Comparison of ENCODE assay signal across 31 cellular contexts in genomic region chr2:225841314-225841713, GRCh38.
A peak's percentile ranks its signal among the peaks of the same experiment; 100 is the strongest.
DNase-seq lines count a peak whose midpoint lies in the region; ATAC-seq, FAIRE-seq and TF ChIP-seq lines count a peak whose summit lies in the region.
"Had no signal": no experiment of that assay in that cellular context is flagged by ENCODE, and none has a peak within 500 bp of the region (broad histone marks: within the 10 kb centered on the region; RNA-seq: fewer than 3 reads in every experiment).

No MANE protein-coding gene starts in this region.

- ATAC-seq in gastrocnemius medialis (peak; percentile 59 to 79), GM18511 (IDR thresholded peaks at IDR 0.05; ENCODE audit: unreplicated experiment) (no peak)
- ATAC-seq: activated T-cell treated with anti-CD3 and anti-CD28 coated beads, Interleukin-2, amount 50 U/mL, for 72 hours; esophagus mucosa; heart right ventricle; mucosa of descending colon had no signal

- no peaks in the 10 kb centered on the region for H3K27me3 Mint-ChIP-seq in astrocyte (ENCODE audit: low read depth, unreplicated experiment)
- H3K27me3 Mint-ChIP-seq: CD8-positive, alpha-beta memory T cell had no signal

- in situ Hi-C loops in gastrocnemius medialis (cut with MboI; ENCODE audit: low sequenced_read_pairs in 4 of 4): no loop called here

- peaks cover 3% of the 10 kb centered on the region for H3K4me1 ChIP-seq in astrocyte (ENCODE audit: insufficient read depth, low read length)
- H3K4me1 ChIP-seq in gastrocnemius medialis: no peaks in the 10 kb centered on the region
- H3K4me1 ChIP-seq: heart right ventricle, left ventricle myocardium inferior, neural progenitor cell, Peyer's patch, psoas muscle had no signal

- H3K4me3 ChIP-seq in astrocyte (ENCODE audit: insufficient read depth, low read depth, low read length) (no peak overlapping the region), gastrocnemius medialis (no peak overlapping the region)
- H3K4me3 ChIP-seq: heart right ventricle, left ventricle myocardium inferior, mucosa of descending colon, neural progenitor cell, Peyer's patch, psoas muscle, SJSA1, smooth muscle cell, thoracic aorta had no signal

- H3K9ac ChIP-seq in astrocyte (ENCODE audit: low read length): no peak overlapping the region
- H3K9ac ChIP-seq: neural progenitor cell had no signal

- H3K36me3 ChIP-seq in astrocyte (ENCODE audit: insufficient read depth, low read length): no peaks in the 10 kb centered on the region
- H3K36me3 ChIP-seq in gastrocnemius medialis: no peaks in the 10 kb centered on the region
- H3K36me3 ChIP-seq: heart right ventricle, left ventricle myocardium inferior, neural progenitor cell, Peyer's patch, SJSA1, thoracic aorta had no signal

- H3K27ac ChIP-seq in astrocyte (ENCODE audit: low read depth, low read length) (no peak overlapping the region), gastrocnemius medialis (no peak overlapping the region)
- H3K27ac ChIP-seq: heart right ventricle, left ventricle myocardium inferior, neural progenitor cell, Peyer's patch, psoas muscle, SJSA1, thoracic aorta had no signal

- DNase-seq in LHCN-M2 (ENCODE audit: low read depth) (peak; percentile 52), astrocyte (ENCODE audit: low read depth) (peak; percentile 20), fibroblast of the conjunctiva (ENCODE audit: low read depth) (peak; percentile 28), gastrocnemius medialis (no peak), NCI-H226 (no peak), H4 (ENCODE audit: low spot score) (no peak)
- DNase-seq: activated CD4-positive, alpha-beta T cell treated with anti-CD3 and anti-CD28 coated beads, Interleukin-2, amount 10 ng/mL, durations not matched to agents 24 days and 14 days; activated naive CD4-positive, alpha-beta T cell treated with anti-CD3 and anti-CD28 coated beads for 36 hours; activated T-cell treated with anti-CD3 and anti-CD28 coated beads, Interleukin-2, amount 50 U/mL, for 72 hours; aorta; CD8-positive, alpha-beta memory T cell; DMS79 treated with DMSO at 0.1 percent for 48 hours; effector CD8-positive, alpha-beta T cell; heart right ventricle; Karpas-422; left ventricle myocardium inferior; mucosa of descending colon; NCI-H1092 treated with DMSO at 0.1 percent for 48 hours; NCI-H1930; NK-92 treated with Interleukin-12 subunit alpha and Interleukin-12 subunit beta, amount 100 ng/mL, for 24 hours; Peyer's patch; stimulated activated CD4-positive, alpha-beta T cell treated with anti-CD3 and anti-CD28 coated beads, Interleukin-2, amount 100 ng/mL, for 48 hours; stimulated activated naive CD4-positive, alpha-beta T cell had no signal

- no peaks in the 10 kb centered on the region for H3K79me2 ChIP-seq in astrocyte (ENCODE audit: insufficient read depth, low read length)

- TF ChIP-seq POLR2A in gastrocnemius medialis (IDR thresholded peaks at IDR 0.05): no peak

- no peak for FAIRE-seq in astrocyte (lab: Jason Lieb, UNC)
- FAIRE-seq: GM12891 had no signal

- no peak overlapping the region for H3K4me3 Mint-ChIP-seq in astrocyte (ENCODE audit: unreplicated experiment)
- H3K4me3 Mint-ChIP-seq: activated CD4-positive, alpha-beta T cell treated with anti-CD3 and anti-CD28 coated beads, Interleukin-2, amount 10 ng/mL, durations not matched to agents 24 days and 14 days; activated naive CD4-positive, alpha-beta T cell treated with anti-CD3 and anti-CD28 coated beads for 36 hours; activated T-cell treated with anti-CD3 and anti-CD28 coated beads, Interleukin-2, amount 50 U/mL, for 72 hours; CD8-positive, alpha-beta memory T cell; neural progenitor cell had no signal

- TF ChIP-seq CTCF in astrocyte (IDR thresholded peaks at IDR 0.05; ENCODE audit: insufficient read depth, low read depth, low read length) (no peak), gastrocnemius medialis (IDR thresholded peaks at IDR 0.05 in 4 of 5, conservative IDR thresholded peaks at IDR 0.05 in 1 of 5) (no peak)

- H3K27ac Mint-ChIP-seq in astrocyte (ENCODE audit: unreplicated experiment): no peak overlapping the region
- H3K27ac Mint-ChIP-seq: activated CD4-positive, alpha-beta T cell treated with anti-CD3 and anti-CD28 coated beads, Interleukin-2, amount 10 ng/mL, durations not matched to agents 24 days and 14 days; activated naive CD4-positive, alpha-beta T cell treated with anti-CD3 and anti-CD28 coated beads for 36 hours; activated T-cell treated with anti-CD3 and anti-CD28 coated beads, Interleukin-2, amount 50 U/mL, for 72 hours; CD8-positive, alpha-beta memory T cell; neural progenitor cell had no signal

- no peaks in the 10 kb centered on the region for H3K9me3 Mint-ChIP-seq in astrocyte (ENCODE audit: unreplicated experiment)
- H3K9me3 Mint-ChIP-seq: activated CD4-positive, alpha-beta T cell treated with anti-CD3 and anti-CD28 coated beads, Interleukin-2, amount 10 ng/mL, durations not matched to agents 24 days and 14 days; activated naive CD4-positive, alpha-beta T cell treated with anti-CD3 and anti-CD28 coated beads for 36 hours; activated T-cell treated with anti-CD3 and anti-CD28 coated beads, Interleukin-2, amount 50 U/mL, for 72 hours; CD8-positive, alpha-beta memory T cell; neural progenitor cell had no signal

- no peaks in the 10 kb centered on the region for H4K20me1 ChIP-seq in astrocyte (ENCODE audit: insufficient read depth, low read length)

- H3K4me1 Mint-ChIP-seq in astrocyte (ENCODE audit: low read depth, unreplicated experiment): no peaks in the 10 kb centered on the region
- H3K4me1 Mint-ChIP-seq: activated CD4-positive, alpha-beta T cell treated with anti-CD3 and anti-CD28 coated beads, Interleukin-2, amount 10 ng/mL, durations not matched to agents 24 days and 14 days; CD8-positive, alpha-beta memory T cell; neural progenitor cell had no signal

- no peaks in the 10 kb centered on the region for H3K36me3 Mint-ChIP-seq in astrocyte (ENCODE audit: low read depth, unreplicated experiment)
- H3K36me3 Mint-ChIP-seq: CD8-positive, alpha-beta memory T cell; neural progenitor cell had no signal

- H3K4me2 ChIP-seq in astrocyte (ENCODE audit: low read length): no peak overlapping the region
- H3K4me2 ChIP-seq: neural progenitor cell, smooth muscle cell had no signal

- intact Hi-C loops in gastrocnemius medialis (cut with DNase I; ENCODE audit: low total_unique reads): loop anchor here (5.0 kb wide), 1 partner anchor 881 kb away; no protein-coding TSS in a partner anchor

- H3K9me3 ChIP-seq in astrocyte (ENCODE audit: insufficient read depth, low read depth, low read length) (no peaks in the 10 kb centered on the region), gastrocnemius medialis (no peaks in the 10 kb centered on the region)
- H3K9me3 ChIP-seq: heart right ventricle, left ventricle myocardium inferior, mucosa of descending colon, Peyer's patch, psoas muscle, SJSA1, thoracic aorta had no signal

- no peak overlapping the region for H2AFZ ChIP-seq in astrocyte (ENCODE audit: low read depth, low read length)
- H2AFZ ChIP-seq: neural progenitor cell had no signal

- H3K27me3 ChIP-seq in astrocyte (ENCODE audit: insufficient read depth, low read length): no peaks in the 10 kb centered on the region
- no peaks in the 10 kb centered on the region for H3K27me3 ChIP-seq in gastrocnemius medialis
- H3K27me3 ChIP-seq: heart right ventricle, neural progenitor cell, Peyer's patch, SJSA1 had no signal

Comparison
In these comparisons a context has a peak if more than half of its experiments do, and no peak if none do; other contexts are left out.
1. DNase-seq: peak in LHCN-M2 (single experiment), astrocyte (single experiment) and fibroblast of the conjunctiva (single experiment); none in gastrocnemius medialis (0 of 2), NCI-H226 (single experiment) and H4 (single experiment).